Comparison of ENCODE assay signal across 28 cellular contexts in the genomic region with DNA sequence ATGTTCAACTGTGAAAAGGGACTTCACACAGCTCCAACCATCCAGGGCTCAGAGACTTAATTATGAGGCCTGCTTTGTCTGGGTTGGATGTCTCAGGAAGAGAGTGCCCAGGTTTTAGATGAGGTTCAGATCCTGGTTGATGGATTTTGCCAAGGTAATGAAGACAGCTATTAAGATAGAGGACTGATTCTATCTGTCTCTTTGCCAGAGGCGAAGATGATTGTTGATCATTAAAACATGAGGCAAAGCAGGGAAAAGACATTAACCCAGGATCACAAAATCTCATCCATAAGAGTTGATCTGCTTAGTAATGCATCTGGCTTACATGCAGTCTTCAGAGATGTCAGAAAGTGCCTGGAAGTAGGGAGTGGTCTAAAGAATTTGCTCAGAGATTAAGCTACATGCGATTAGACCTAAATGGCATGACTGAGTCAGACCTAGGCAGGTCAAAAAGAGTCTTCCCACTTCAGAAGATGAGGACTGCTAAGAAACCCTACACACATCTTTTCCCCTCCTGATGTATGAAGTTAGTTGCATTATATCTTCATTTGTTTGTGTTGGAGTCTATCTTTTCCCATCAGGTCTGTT.
"Had no signal": no experiment of that assay in that cellular context is flagged by ENCODE, and none has a peak within 500 bp of the region (broad histone marks: within the 10 kb centered on the region; RNA-seq: fewer than 3 reads in every experiment).

No MANE protein-coding gene starts in this region.

- ATAC-seq: activated CD4-positive, CD25-positive, alpha-beta regulatory T cell treated with anti-CD3 and anti-CD28 coated beads, Interleukin-2, amount 50 U/mL, for 24 hours; activated CD8-positive, alpha-beta T cell treated with anti-CD3 and anti-CD28 coated beads for 36 hours; activated T-cell treated with anti-CD3 and anti-CD28 coated beads, Interleukin-2, amount 50 U/mL, for 4 hours; activated T-helper 17 cell treated with anti-CD3 and anti-CD28 coated beads, Interleukin-2, amount 50 U/mL, for 72 hours; body of pancreas; effector memory CD8-positive, alpha-beta T cell; gastroesophageal sphincter had no signal

- H3K36me3 ChIP-seq: esophagus squamous epithelium, gastroesophageal sphincter, WERI-Rb-1 had no signal

- DNase-seq: activated B cell treated with CpG ODN at 0.5 μM for 24 hours; activated CD4-positive, alpha-beta T cell treated with anti-CD3 and anti-CD28 coated beads for 48 hours; activated CD4-positive, alpha-beta T cell treated with anti-CD3 and anti-CD28 coated beads, Interleukin-2, amount 50 U/mL, for 1 hour; activated CD4-positive, alpha-beta T cell treated with anti-CD3 and anti-CD28 coated beads, Interleukin-2, amount 50 U/mL, for 48 hours; activated CD8-positive, alpha-beta memory T cell treated with anti-CD3 and anti-CD28 coated beads for 24 hours; activated CD8-positive, alpha-beta T cell treated with anti-CD3 and anti-CD28 coated beads for 36 hours; activated effector memory CD4-positive, alpha-beta T cell treated with Interleukin-2 at 50 U/mL for 16 hours; activated gamma-delta T cell treated with Interleukin-2 at 50 U/mL for 16 hours; activated naive CD4-positive, alpha-beta T cell treated with anti-CD3 and anti-CD28 coated beads, Interleukin-2, amount 50 U/mL, for 16 hours; activated naive CD4-positive, alpha-beta T cell treated with Interleukin-2 at 50 U/mL for 16 hours; activated T-cell treated with anti-CD3 and anti-CD28 coated beads, Interleukin-2, amount 50 U/mL, for 4 hours; amygdala; aorta; body of pancreas; caudate nucleus; cortex of kidney; dermis blood vessel endothelial cell; effector CD4-positive, alpha-beta T cell; effector memory CD8-positive, alpha-beta T cell; erythroblast; esophagus squamous epithelium; foreskin melanocyte; head of caudate nucleus; T1000; WERI-Rb-1 had no signal

- H3K4me1 ChIP-seq: body of pancreas, esophagus squamous epithelium, gastroesophageal sphincter had no signal

- H3K27me3 ChIP-seq: body of pancreas, esophagus squamous epithelium, gastroesophageal sphincter had no signal

- H3K9me3 ChIP-seq: body of pancreas, esophagus squamous epithelium, gastroesophageal sphincter had no signal

- H3K4me3 ChIP-seq: body of pancreas, esophagus squamous epithelium, gastroesophageal sphincter had no signal

- H3K27ac ChIP-seq: body of pancreas, esophagus squamous epithelium, gastroesophageal sphincter, WERI-Rb-1 had no signal
